In the genomic region with DNA sequence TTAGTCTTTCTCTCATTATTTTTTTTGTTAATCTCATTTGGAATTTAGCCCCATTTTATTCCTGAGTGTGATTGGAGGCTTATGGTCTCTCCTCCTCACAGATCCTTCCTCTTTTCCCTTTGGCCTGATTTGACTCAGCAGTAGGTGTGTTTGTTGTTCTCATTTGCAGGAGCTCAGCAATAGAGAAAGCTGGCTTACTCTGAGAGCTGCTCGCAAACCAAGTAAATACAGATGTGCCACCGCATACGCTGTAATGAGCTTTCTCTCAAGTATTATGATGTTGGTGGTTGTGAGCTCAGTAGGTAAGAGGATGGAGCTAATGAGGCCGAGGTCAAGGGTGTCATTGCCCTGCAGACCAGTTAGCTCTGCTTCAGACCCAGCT, we compare ENCODE assay signal across 8 cellular contexts.
A peak's percentile ranks its signal among the peaks of the same experiment; 100 is the strongest.
DNase-seq lines count a peak whose midpoint lies in the region; ATAC-seq and TF ChIP-seq lines count a peak whose summit lies in the region.

No MANE protein-coding gene starts in this region.

- H3K27ac Mint-ChIP-seq in CD14-positive monocyte = peak overlapping the region; percentile 91 to 97 (median 95)

- H3K4me3 ChIP-seq in epithelial cell of esophagus (ENCODE audit: low read length) (no peak overlapping the region), foreskin fibroblast (ENCODE audit: low read depth in 1 of 2, low read length in 2 of 2) (no peak overlapping the region)

- intact Hi-C loops in CD14-positive monocyte (cut with micrococcal nuclease) = loop anchor here (2.0 to 10.0 kb wide), 2 partner anchors 19 to 159 kb away; no protein-coding TSS in a partner anchor

- H3K4me1 Mint-ChIP-seq in CD14-positive monocyte = peaks cover 47% of the 10 kb centered on the region

- no peaks in the 10 kb centered on the region for H3K27me3 Mint-ChIP-seq in CD14-positive monocyte (ENCODE audit: low read depth in 3 of 3)

- H3K4me3 Mint-ChIP-seq in CD14-positive monocyte = peak overlapping the region; percentile 58 to 78

- ATAC-seq in GM21367 (IDR thresholded peaks at IDR 0.05; ENCODE audit: unreplicated experiment) (peak; percentile 61), omental fat pad (ENCODE audit: low FRiP score) (no peak)

- DNase-seq in CD14-positive monocyte (ENCODE audit: low spot score) = no peak
- peak; percentile 77 for DNase-seq in NCI-H1092 (lab: John Stamatoyannopoulos, UW)
- peak; percentile 16 for DNase-seq in epithelial cell of esophagus (ENCODE audit: low read depth)
- DNase-seq in omental fat pad (ENCODE audit: low spot score) = no peak
- DNase-seq in NCI-H2227 (lab: John Stamatoyannopoulos, UW; ENCODE audit: unreplicated experiment) = no peak
- no peak for DNase-seq in stimulated activated CD4-positive, alpha-beta T cell treated with anti-CD3 and anti-CD28 coated beads, Interleukin-2, amount 100 ng/mL, for 48 hours
- no peak for DNase-seq in foreskin fibroblast

- TF ChIP-seq CTCF in CD14-positive monocyte (IDR thresholded peaks at IDR 0.05) = no peak
- no peak for TF ChIP-seq CTCF in epithelial cell of esophagus (IDR thresholded peaks at IDR 0.05; ENCODE audit: insufficient read depth, low read depth, low read length, missing control alignments)
- TF ChIP-seq CTCF in omental fat pad (IDR thresholded peaks at IDR 0.05) = no peak
- no peak for TF ChIP-seq CTCF in foreskin fibroblast (IDR thresholded peaks at IDR 0.05; ENCODE audit: low read depth, low read length)

- peaks cover 56 to 70% of the 10 kb centered on the region in 2 donors for H3K36me3 Mint-ChIP-seq in CD14-positive monocyte

- H3K9me3 Mint-ChIP-seq in CD14-positive monocyte = no peaks in the 10 kb centered on the region

Comparison
In these comparisons a context has a peak if more than half of its experiments do, and no peak if none do; other contexts are left out.
1. DNase-seq: peak in NCI-H1092 (single experiment) and epithelial cell of esophagus (single experiment); none in CD14-positive monocyte (single experiment), omental fat pad (single experiment), NCI-H2227 (single experiment), stimulated activated CD4-positive, alpha-beta T cell treated with anti-CD3 and anti-CD28 coated beads, Interleukin-2, amount 100 ng/mL, for 48 hours (0 of 2) and foreskin fibroblast (0 of 2).